Comparison of ENCODE assay signal across 21 cellular contexts in genomic region chr9:130990362-130991226, GRCh38. TPM values are rescaled to one million over a fixed set of nuclear protein-coding genes. Genes with fewer than 3 reads are reported as not detected.
"Had no signal": no experiment of that assay in that cellular context is flagged by ENCODE, and none has a peak within 500 bp of the region (broad histone marks: within the 10 kb centered on the region; RNA-seq: fewer than 3 reads in every experiment).

No MANE protein-coding gene starts in this region.

- H3K27me3 Mint-ChIP-seq: activated naive CD8-positive, alpha-beta T cell treated with anti-CD3 and anti-CD28 coated beads for 36 hours; stimulated activated naive CD8-positive, alpha-beta T cell treated with anti-CD3 and anti-CD28 coated beads, Interleukin-15, Interleukin-2, amounts not matched to agents 100 ng/mL and 50 ng/mL, for 24 hours had no signal

- H3K9me3 ChIP-seq: body of pancreas, gastrocnemius medialis, heart left ventricle, lower lobe of right lung, neutrophil, suprapubic skin had no signal

- H3K36me3 ChIP-seq: gastrocnemius medialis, heart left ventricle, lower lobe of right lung, neutrophil, suprapubic skin had no signal

- H3K27ac ChIP-seq: body of pancreas, gastrocnemius medialis, heart left ventricle, lower lobe of right lung, neutrophil, suprapubic skin had no signal

- H3K4me3 Mint-ChIP-seq: activated naive CD8-positive, alpha-beta T cell treated with anti-CD3 and anti-CD28 coated beads for 36 hours; activated T-helper 1 cell treated with anti-CD3 and anti-CD28 coated beads, Interleukin-12 subunit alpha, Interleukin-12 subunit beta, Interleukin-2, Interleukin-4 antibody, amounts not matched to agents 30 ng/mL and 10 ng/mL and 1 ng/mL, durations not matched to agents 14 hours and 24 hours and 36 hours; dendritic cell treated with granulocyte-macrophage colony-stimulating factor and Interleukin-4, amounts not matched to agents 40 ng/mL and 50 ng/mL, for 4 days; stimulated activated naive CD8-positive, alpha-beta T cell treated with anti-CD3 and anti-CD28 coated beads, Interleukin-15, Interleukin-2, amounts not matched to agents 100 ng/mL and 50 ng/mL, for 24 hours had no signal

- H3K9me3 Mint-ChIP-seq: activated naive CD8-positive, alpha-beta T cell treated with anti-CD3 and anti-CD28 coated beads for 36 hours; activated T-helper 1 cell treated with anti-CD3 and anti-CD28 coated beads, Interleukin-12 subunit alpha, Interleukin-12 subunit beta, Interleukin-2, Interleukin-4 antibody, amounts not matched to agents 30 ng/mL and 10 ng/mL and 1 ng/mL, durations not matched to agents 14 hours and 24 hours and 36 hours; dendritic cell treated with granulocyte-macrophage colony-stimulating factor and Interleukin-4, amounts not matched to agents 40 ng/mL and 50 ng/mL, for 4 days; stimulated activated naive CD8-positive, alpha-beta T cell treated with anti-CD3 and anti-CD28 coated beads, Interleukin-15, Interleukin-2, amounts not matched to agents 100 ng/mL and 50 ng/mL, for 24 hours; type B pancreatic cell had no signal

- H3K27me3 ChIP-seq: neutrophil had no signal

- H3K4me3 ChIP-seq: body of pancreas, gastrocnemius medialis, heart left ventricle, lower lobe of right lung, suprapubic skin had no signal

- DNase-seq: activated naive CD8-positive, alpha-beta T cell treated with anti-CD3 and anti-CD28 coated beads for 36 hours; amygdala; body of pancreas; central memory CD4-positive, alpha-beta T cell; effector memory CD4-positive, alpha-beta T cell; gastrocnemius medialis; lower lobe of right lung; midbrain; right cardiac atrium; small intestine had no signal

- H3K36me3 Mint-ChIP-seq: activated naive CD8-positive, alpha-beta T cell treated with anti-CD3 and anti-CD28 coated beads for 36 hours; type B pancreatic cell had no signal

- ATAC-seq: activated CD4-positive, CD25-positive, alpha-beta regulatory T cell treated with anti-CD3 and anti-CD28 coated beads, Interleukin-2, amount 50 U/mL, for 24 hours; body of pancreas; gastrocnemius medialis; heart left ventricle had no signal

- H3K4me1 ChIP-seq: body of pancreas, gastrocnemius medialis had no signal

- H3K27ac Mint-ChIP-seq: activated naive CD8-positive, alpha-beta T cell treated with anti-CD3 and anti-CD28 coated beads for 36 hours; activated T-helper 1 cell treated with anti-CD3 and anti-CD28 coated beads, Interleukin-12 subunit alpha, Interleukin-12 subunit beta, Interleukin-2, Interleukin-4 antibody, amounts not matched to agents 30 ng/mL and 10 ng/mL and 1 ng/mL, durations not matched to agents 14 hours and 24 hours and 36 hours; dendritic cell treated with granulocyte-macrophage colony-stimulating factor and Interleukin-4, amounts not matched to agents 40 ng/mL and 50 ng/mL, for 4 days; progenitor cell of endocrine pancreas; stimulated activated naive CD8-positive, alpha-beta T cell treated with anti-CD3 and anti-CD28 coated beads, Interleukin-15, Interleukin-2, amounts not matched to agents 100 ng/mL and 50 ng/mL, for 24 hours; type B pancreatic cell had no signal

- FAIRE-seq: small intestine had no signal

RNA-seq across cellular contexts. Expression of gene FIBCD1, which starts 51.5 kb away (rescaled TPM):
- total RNA-seq: activated CD8-positive, alpha-beta memory T cell treated with anti-CD3 and anti-CD28 coated beads for 36 hours; activated naive CD8-positive, alpha-beta T cell treated with anti-CD3 and anti-CD28 coated beads for 36 hours; activated T-helper 1 cell treated with anti-CD3 and anti-CD28 coated beads, Interleukin-12 subunit alpha, Interleukin-12 subunit beta, Interleukin-2, Interleukin-4 antibody, amounts not matched to agents 30 ng/mL and 10 ng/mL and 1 ng/mL, durations not matched to agents 14 hours and 24 hours and 36 hours; gastrocnemius medialis; progenitor cell of endocrine pancreas; suprapubic skin; T-helper 2 cell treated with Interferon-gamma antibody and Interleukin-4, amounts not matched to agents 100 ng/mL and 5 ng/mL, for 36 hours had no signal
